In the genomic region with DNA sequence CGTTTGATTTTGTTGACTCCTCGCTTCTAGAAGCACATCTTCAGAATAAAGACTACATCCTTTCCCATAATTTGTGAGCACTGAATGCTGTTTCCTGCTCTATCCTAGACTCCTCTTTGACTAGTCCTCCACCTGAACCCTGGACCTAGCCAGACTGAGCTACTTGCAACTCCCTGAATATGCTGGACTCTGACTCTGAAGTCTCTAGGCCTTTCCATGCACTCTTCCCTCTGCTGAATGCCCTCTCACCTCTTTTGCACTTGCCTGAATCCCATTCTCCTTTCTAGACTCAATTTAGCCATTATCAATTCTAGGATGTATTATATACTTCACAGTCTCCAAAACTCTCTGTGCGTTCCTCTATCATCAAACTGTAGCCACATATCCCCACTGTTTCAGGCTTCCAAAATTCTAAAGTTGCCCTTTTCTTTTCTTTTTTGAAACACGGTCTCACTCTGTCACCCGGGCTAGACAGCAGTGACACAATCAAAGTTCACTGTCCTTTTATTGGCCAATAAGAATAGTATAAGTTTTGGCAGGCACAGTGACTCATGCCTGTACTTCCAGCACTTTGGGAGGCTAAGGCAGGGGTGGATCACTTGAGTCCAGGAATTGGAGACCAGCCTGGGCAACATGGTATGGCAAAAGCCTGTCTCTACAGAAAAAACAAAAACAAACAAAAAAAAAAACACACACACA, we compare ENCODE assay signal across 29 cellular contexts.
"Had no signal": no experiment of that assay in that cellular context is flagged by ENCODE, and none has a peak within 500 bp of the region (broad histone marks: within the 10 kb centered on the region; RNA-seq: fewer than 3 reads in every experiment).

No MANE protein-coding gene starts in this region.

- H3K4me3 ChIP-seq: gastrocnemius medialis, heart left ventricle had no signal

- H3K27me3 ChIP-seq: brain microvascular endothelial cell, foreskin keratinocyte, gastrocnemius medialis, heart left ventricle had no signal

- H3K27ac Mint-ChIP-seq: activated B cell treated with CpG ODN at 0.5 μM for 24 hours; activated CD8-positive, alpha-beta T cell treated with anti-CD3 and anti-CD28 coated beads for 36 hours; activated naive CD8-positive, alpha-beta T cell; activated T-helper 17 cell treated with anti-CD3 and anti-CD28 coated beads, Interleukin-2, amount 50 U/mL, for 72 hours had no signal

- H3K27ac ChIP-seq: brain microvascular endothelial cell, epithelial cell of prostate, foreskin keratinocyte, gastrocnemius medialis, heart left ventricle, VCaP had no signal

- DNase-seq: activated B cell treated with CpG ODN at 0.5 μM for 24 hours; activated CD4-positive, alpha-beta T cell treated with anti-CD3 and anti-CD28 coated beads for 48 hours; activated CD4-positive, alpha-beta T cell treated with anti-CD3 and anti-CD28 coated beads, Interleukin-2, amount 50 U/mL, for 1 hour; activated CD4-positive, alpha-beta T cell treated with anti-CD3 and anti-CD28 coated beads, Interleukin-2, amount 50 U/mL, for 48 hours; activated CD8-positive, alpha-beta memory T cell treated with anti-CD3 and anti-CD28 coated beads for 24 hours; activated CD8-positive, alpha-beta T cell treated with anti-CD3 and anti-CD28 coated beads for 36 hours; activated effector memory CD4-positive, alpha-beta T cell treated with Interleukin-2 at 50 U/mL for 16 hours; activated gamma-delta T cell treated with Interleukin-2 at 50 U/mL for 16 hours; activated naive CD4-positive, alpha-beta T cell treated with anti-CD3 and anti-CD28 coated beads, Interleukin-2, amount 50 U/mL, for 16 hours; activated naive CD4-positive, alpha-beta T cell treated with Interleukin-2 at 50 U/mL for 16 hours; activated T-cell treated with anti-CD3 and anti-CD28 coated beads, Interleukin-2, amount 50 U/mL, for 4 hours; amniotic stem cell; anterior cingulate cortex; brain microvascular endothelial cell; caudate nucleus; cortex of kidney; dermis blood vessel endothelial cell; effector CD4-positive, alpha-beta T cell; effector memory CD8-positive, alpha-beta T cell; foreskin keratinocyte; gastrocnemius medialis; glutamatergic neuron; heart left ventricle; T-helper 2 cell had no signal

- ATAC-seq: activated CD4-positive, CD25-positive, alpha-beta regulatory T cell treated with anti-CD3 and anti-CD28 coated beads, Interleukin-2, amount 50 U/mL, for 24 hours; activated CD8-positive, alpha-beta T cell treated with anti-CD3 and anti-CD28 coated beads for 36 hours; activated T-cell treated with anti-CD3 and anti-CD28 coated beads, Interleukin-2, amount 50 U/mL, for 4 hours; activated T-helper 17 cell treated with anti-CD3 and anti-CD28 coated beads, Interleukin-2, amount 50 U/mL, for 72 hours; effector memory CD8-positive, alpha-beta T cell; foreskin keratinocyte; gastrocnemius medialis had no signal

- H3K27me3 Mint-ChIP-seq: activated B cell treated with CpG ODN at 0.5 μM for 24 hours; activated CD8-positive, alpha-beta T cell treated with anti-CD3 and anti-CD28 coated beads for 36 hours; activated naive CD8-positive, alpha-beta T cell; activated T-helper 17 cell treated with anti-CD3 and anti-CD28 coated beads, Interleukin-2, amount 50 U/mL, for 72 hours; effector memory CD8-positive, alpha-beta T cell had no signal

- H3K9me3 ChIP-seq: gastrocnemius medialis, heart left ventricle had no signal

- H3K4me1 ChIP-seq: foreskin keratinocyte, gastrocnemius medialis had no signal

- H3K36me3 ChIP-seq: brain microvascular endothelial cell had no signal

- H3K4me1 Mint-ChIP-seq: activated B cell treated with CpG ODN at 0.5 μM for 24 hours had no signal

- H3K4me3 Mint-ChIP-seq: activated B cell treated with CpG ODN at 0.5 μM for 24 hours; activated CD8-positive, alpha-beta T cell treated with anti-CD3 and anti-CD28 coated beads for 36 hours; activated naive CD8-positive, alpha-beta T cell; activated T-cell treated with anti-CD3 and anti-CD28 coated beads, Interleukin-2, amount 50 U/mL, for 4 hours; activated T-helper 17 cell treated with anti-CD3 and anti-CD28 coated beads, Interleukin-2, amount 50 U/mL, for 72 hours; effector memory CD8-positive, alpha-beta T cell had no signal

- H3K9me3 Mint-ChIP-seq: activated B cell treated with CpG ODN at 0.5 μM for 24 hours; activated CD8-positive, alpha-beta T cell treated with anti-CD3 and anti-CD28 coated beads for 36 hours; activated T-cell treated with anti-CD3 and anti-CD28 coated beads, Interleukin-2, amount 50 U/mL, for 4 hours; activated T-helper 17 cell treated with anti-CD3 and anti-CD28 coated beads, Interleukin-2, amount 50 U/mL, for 72 hours; effector memory CD8-positive, alpha-beta T cell had no signal
